8 cellular contexts compared by ENCODE assay signal in the genomic region with DNA sequence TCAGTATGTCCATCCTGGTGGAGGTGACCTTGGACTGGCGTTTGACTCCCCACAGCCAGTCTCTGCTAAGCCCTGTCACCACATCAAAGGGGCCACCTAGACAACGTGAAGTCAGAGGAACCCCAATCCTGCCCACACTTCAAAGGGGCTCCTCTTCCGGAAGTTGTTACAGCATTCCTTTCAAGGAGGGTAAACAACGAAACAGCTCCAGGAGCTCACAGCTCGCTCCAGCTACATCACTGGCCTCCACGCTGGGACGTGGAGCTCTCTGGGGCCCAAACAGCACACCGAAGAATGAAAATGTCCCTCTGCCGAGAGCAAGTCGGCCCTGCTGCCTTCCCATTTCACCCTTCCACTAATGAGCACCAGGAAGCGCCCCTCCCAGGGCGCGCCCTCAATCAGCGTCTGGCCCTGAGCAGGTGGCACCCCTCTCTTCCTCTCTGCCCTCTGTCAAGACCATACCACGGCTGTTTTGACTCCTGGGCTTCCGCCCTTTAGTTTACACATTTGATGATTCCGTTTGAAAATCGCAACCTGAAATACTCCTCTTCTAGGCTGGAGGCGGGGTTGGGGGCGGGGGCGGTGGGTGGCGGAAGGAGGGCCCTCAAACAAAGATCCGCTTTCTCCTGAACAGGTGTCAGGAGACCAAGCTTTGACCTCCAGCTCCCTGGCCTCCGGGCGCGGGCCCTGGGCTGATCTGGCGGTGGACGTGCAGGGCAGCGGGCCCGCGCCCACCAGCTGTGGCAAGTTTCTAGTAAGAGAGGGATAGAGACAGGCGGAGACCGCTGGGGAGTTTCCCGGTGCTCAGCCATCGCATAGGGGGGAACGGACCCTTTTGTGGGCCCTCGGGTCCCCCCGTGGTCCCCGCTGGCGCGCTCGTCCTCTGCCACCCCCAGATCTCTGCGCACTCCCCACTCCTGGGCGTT. TPM values are rescaled to one million over a fixed set of nuclear protein-coding genes. Genes with fewer than 3 reads are reported as not detected.
A peak's percentile ranks its signal among the peaks of the same experiment; 100 is the strongest.
DNase-seq lines count a peak whose midpoint lies in the region; ATAC-seq and TF ChIP-seq lines count a peak whose summit lies in the region.

No MANE protein-coding gene starts in this region.

- H3K27me3 ChIP-seq in Caco-2 (replicated peaks; ENCODE audit: control insufficient read depth, insufficient read depth, low read length), result no peaks in the 10 kb centered on the region
- H3K27me3 ChIP-seq in HUES64 (ENCODE audit: insufficient read depth, low read length), result peaks cover 31% of the 10 kb centered on the region; the same call in 1 of the 2 replicates
- peaks cover 18% of the 10 kb centered on the region for H3K27me3 ChIP-seq in foreskin keratinocyte

- CTCF ChIA-PET in Caco-2 (lab: Charles Lee), result no interaction called here

- POLR2A ChIA-PET in Caco-2 (lab: Charles Lee), result no interaction called here

- TF ChIP-seq CTCF in Caco-2 (IDR thresholded peaks at IDR 0.05; ENCODE audit: insufficient read depth in 1 of 2, low read depth in 1 of 2, low read length in 1 of 2, severe bottlenecking in 1 of 2, unreplicated experiment in 1 of 2) (no peak), foreskin keratinocyte (conservative IDR thresholded peaks at IDR 0.05) (no peak)

- BruUV-seq in Caco-2 (replicated peaks; lab: Mats Ljungman, UMichigan), result no TSS peak

- H3K4me3 ChIP-seq in Caco-2 (ENCODE audit: low read depth, low read length), result peak overlapping the region; percentile 44
- H3K4me3 ChIP-seq in HUES64 (ENCODE audit: low read length), result peak overlapping the region; percentile 60

- no peaks in the 10 kb centered on the region for H3K9me3 Mint-ChIP-seq in Caco-2 (ENCODE audit: unreplicated experiment)

- 7% methylated on average over 44 of the region's 44 CpGs for WGBS in HUES64

- peak in 1 of 2 experiments; percentile 27 for DNase-seq in Caco-2
- DNase-seq in activated T-cell treated with anti-CD3 and anti-CD28 coated beads for 48 hours (ENCODE audit: low read depth), result peak; percentile 52
- no peak for DNase-seq in foreskin keratinocyte
- DNase-seq in retina, result peak; percentile 67
- DNase-seq in 8988T, result no peak
- DNase-seq in NCI-H1930 (lab: John Stamatoyannopoulos, UW), result no peak
- DNase-seq in NK-92 (lab: John Stamatoyannopoulos, UW; ENCODE audit: unreplicated experiment), result no peak

- H3K4me1 Mint-ChIP-seq in Caco-2 (ENCODE audit: low read depth, unreplicated experiment), result peaks cover 19% of the 10 kb centered on the region

- intact Hi-C loops in Caco-2 (cut with micrococcal nuclease; ENCODE audit: unreplicated experiment), result loop anchor here (5.0 kb wide), 1 partner anchor 53 kb away; the partner anchor contains the start of gene KDM7A

- H3K27ac ChIP-seq in HUES64 (ENCODE audit: low read depth, low read length) (no peak overlapping the region), foreskin keratinocyte (no peak overlapping the region)

- peak overlapping the region; percentile 16; the same call in 1 of the 2 replicates for H3K9ac ChIP-seq in HUES64 (ENCODE audit: low read depth, low read length)

- no peak overlapping the region for H3K27ac Mint-ChIP-seq in Caco-2 (ENCODE audit: unreplicated experiment)

- peak overlapping the region; percentile 92 for H3K4me3 Mint-ChIP-seq in Caco-2 (ENCODE audit: unreplicated experiment)

- no peaks in the 10 kb centered on the region for H3K4me1 ChIP-seq in Caco-2
- peaks cover 11% of the 10 kb centered on the region for H3K4me1 ChIP-seq in HUES64 (ENCODE audit: insufficient read depth, low read length)
- no peaks in the 10 kb centered on the region for H3K4me1 ChIP-seq in foreskin keratinocyte

- H3K36me3 ChIP-seq in Caco-2 (ENCODE audit: control insufficient read depth, insufficient read depth, low read length), result no peaks in the 10 kb centered on the region
- no peaks in the 10 kb centered on the region for H3K36me3 ChIP-seq in HUES64 (ENCODE audit: insufficient read depth, low read length)

- peaks cover 10% of the 10 kb centered on the region for H3K27me3 Mint-ChIP-seq in Caco-2 (ENCODE audit: insufficient read depth, unreplicated experiment)

- H3K9me3 ChIP-seq in Caco-2 (no peaks in the 10 kb centered on the region), HUES64 (ENCODE audit: insufficient read depth, low read depth, low read length) (no peaks in the 10 kb centered on the region)

- peaks cover 9% of the 10 kb centered on the region for H3K36me3 Mint-ChIP-seq in Caco-2 (ENCODE audit: insufficient read depth, unreplicated experiment)

- peak; percentile 7 for ATAC-seq in foreskin keratinocyte

RNA-seq across cellular contexts. Expression of gene KDM7A, which starts 53.1 kb away (rescaled TPM):
- total RNA-seq in Caco-2 (2022), result 3.6 and 5.1 TPM in 2 replicates
- 4.3 TPM for polyA plus RNA-seq in HUES64 (2013, experiment 1 of 2)
- polyA plus RNA-seq in HUES64 (2013, experiment 2 of 2), result 6.3 TPM
- total RNA-seq in foreskin keratinocyte, result 3.1 and 3.2 TPM in 2 replicates
- 0.58 and 0.62 TPM in 2 replicates for polyA plus RNA-seq in foreskin keratinocyte

Comparison
In these comparisons a context has a peak if more than half of its experiments do, and no peak if none do; other contexts are left out.
1. DNase-seq: peak in activated T-cell treated with anti-CD3 and anti-CD28 coated beads for 48 hours (single experiment) and retina (single experiment); none in foreskin keratinocyte (0 of 2), 8988T (single experiment), NCI-H1930 (0 of 2) and NK-92 (single experiment).